Comparison of ENCODE assay signal across 1 cellular context in the genomic region with DNA sequence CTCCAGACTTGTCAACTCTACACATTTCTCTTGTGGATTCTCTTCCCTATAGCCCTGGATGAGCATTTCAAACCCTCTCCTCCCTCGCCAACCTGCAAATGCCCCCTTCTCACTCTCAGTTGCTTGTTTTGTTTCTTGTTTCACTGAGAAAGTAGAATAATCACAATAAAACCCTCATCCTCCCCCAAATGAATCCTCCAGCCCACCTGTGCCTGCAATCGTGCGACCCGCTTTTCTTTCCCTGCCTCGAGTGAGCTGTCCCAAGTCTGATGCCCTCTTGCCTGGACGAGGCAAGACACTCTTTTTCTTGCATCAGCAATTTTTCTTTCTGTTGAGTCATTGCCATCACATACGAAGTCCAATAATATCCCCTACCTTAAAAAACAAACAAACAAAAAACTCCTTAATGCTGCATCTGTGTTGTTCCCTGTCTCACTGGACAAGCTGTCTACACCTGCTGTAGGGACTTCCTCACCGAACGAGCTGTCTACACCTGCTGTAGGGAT.
A peak's percentile ranks its signal among the peaks of the same experiment; 100 is the strongest.
TF ChIP-seq lines count a peak whose summit lies in the region.

No MANE protein-coding gene starts in this region.

TF ChIP-seq in HEK293, 187 proteins besides CTCF, POLR2A, EP300 and RAD21 (continued from another document):
- TF ChIP-seq, protein P1, sequence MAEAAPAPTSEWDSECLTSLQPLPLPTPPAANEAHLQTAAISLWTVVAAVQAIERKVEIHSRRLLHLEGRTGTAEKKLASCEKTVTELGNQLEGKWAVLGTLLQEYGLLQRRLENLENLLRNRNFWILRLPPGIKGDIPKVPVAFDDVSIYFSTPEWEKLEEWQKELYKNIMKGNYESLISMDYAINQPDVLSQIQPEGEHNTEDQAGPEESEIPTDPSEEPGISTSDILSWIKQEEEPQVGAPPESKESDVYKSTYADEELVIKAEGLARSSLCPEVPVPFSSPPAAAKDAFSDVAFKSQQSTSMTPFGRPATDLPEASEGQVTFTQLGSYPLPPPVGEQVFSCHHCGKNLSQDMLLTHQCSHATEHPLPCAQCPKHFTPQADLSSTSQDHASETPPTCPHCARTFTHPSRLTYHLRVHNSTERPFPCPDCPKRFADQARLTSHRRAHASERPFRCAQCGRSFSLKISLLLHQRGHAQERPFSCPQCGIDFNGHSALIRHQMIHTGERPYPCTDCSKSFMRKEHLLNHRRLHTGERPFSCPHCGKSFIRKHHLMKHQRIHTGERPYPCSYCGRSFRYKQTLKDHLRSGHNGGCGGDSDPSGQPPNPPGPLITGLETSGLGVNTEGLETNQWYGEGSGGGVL (tag by site-specific recombination; IDR thresholded peaks at IDR 0.05), result peak; percentile 31; the same call in 1 of the 2 replicates
- TF ChIP-seq, protein P2, sequence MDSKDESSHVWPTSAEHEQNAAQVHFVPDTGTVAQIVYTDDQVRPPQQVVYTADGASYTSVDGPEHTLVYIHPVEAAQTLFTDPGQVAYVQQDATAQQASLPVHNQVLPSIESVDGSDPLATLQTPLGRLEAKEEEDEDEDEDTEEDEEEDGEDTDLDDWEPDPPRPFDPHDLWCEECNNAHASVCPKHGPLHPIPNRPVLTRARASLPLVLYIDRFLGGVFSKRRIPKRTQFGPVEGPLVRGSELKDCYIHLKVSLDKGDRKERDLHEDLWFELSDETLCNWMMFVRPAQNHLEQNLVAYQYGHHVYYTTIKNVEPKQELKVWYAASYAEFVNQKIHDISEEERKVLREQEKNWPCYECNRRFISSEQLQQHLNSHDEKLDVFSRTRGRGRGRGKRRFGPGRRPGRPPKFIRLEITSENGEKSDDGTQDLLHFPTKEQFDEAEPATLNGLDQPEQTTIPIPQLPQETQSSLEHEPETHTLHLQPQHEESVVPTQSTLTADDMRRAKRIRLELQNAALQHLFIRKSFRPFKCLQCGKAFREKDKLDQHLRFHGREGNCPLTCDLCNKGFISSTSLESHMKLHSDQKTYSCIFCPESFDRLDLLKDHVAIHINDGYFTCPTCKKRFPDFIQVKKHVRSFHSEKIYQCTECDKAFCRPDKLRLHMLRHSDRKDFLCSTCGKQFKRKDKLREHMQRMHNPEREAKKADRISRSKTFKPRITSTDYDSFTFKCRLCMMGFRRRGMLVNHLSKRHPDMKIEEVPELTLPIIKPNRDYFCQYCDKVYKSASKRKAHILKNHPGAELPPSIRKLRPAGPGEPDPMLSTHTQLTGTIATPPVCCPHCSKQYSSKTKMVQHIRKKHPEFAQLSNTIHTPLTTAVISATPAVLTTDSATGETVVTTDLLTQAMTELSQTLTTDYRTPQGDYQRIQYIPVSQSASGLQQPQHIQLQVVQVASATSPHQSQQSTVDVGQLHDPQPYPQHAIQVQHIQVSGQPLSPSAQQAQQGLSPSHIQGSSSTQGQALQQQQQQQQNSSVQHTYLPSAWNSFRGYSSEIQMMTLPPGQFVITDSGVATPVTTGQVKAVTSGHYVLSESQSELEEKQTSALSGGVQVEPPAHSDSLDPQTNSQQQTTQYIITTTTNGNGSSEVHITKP (tag by site-specific recombination; IDR thresholded peaks at IDR 0.05), result peak; percentile 80
- TF ChIP-seq, protein P3, sequence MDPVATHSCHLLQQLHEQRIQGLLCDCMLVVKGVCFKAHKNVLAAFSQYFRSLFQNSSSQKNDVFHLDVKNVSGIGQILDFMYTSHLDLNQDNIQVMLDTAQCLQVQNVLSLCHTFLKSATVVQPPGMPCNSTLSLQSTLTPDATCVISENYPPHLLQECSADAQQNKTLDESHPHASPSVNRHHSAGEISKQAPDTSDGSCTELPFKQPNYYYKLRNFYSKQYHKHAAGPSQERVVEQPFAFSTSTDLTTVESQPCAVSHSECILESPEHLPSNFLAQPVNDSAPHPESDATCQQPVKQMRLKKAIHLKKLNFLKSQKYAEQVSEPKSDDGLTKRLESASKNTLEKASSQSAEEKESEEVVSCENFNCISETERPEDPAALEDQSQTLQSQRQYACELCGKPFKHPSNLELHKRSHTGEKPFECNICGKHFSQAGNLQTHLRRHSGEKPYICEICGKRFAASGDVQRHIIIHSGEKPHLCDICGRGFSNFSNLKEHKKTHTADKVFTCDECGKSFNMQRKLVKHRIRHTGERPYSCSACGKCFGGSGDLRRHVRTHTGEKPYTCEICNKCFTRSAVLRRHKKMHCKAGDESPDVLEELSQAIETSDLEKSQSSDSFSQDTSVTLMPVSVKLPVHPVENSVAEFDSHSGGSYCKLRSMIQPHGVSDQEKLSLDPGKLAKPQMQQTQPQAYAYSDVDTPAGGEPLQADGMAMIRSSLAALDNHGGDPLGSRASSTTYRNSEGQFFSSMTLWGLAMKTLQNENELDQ (tag by site-specific recombination; IDR thresholded peaks at IDR 0.05; ENCODE audit: low read depth), result no peak
- TF ChIP-seq, protein P4, sequence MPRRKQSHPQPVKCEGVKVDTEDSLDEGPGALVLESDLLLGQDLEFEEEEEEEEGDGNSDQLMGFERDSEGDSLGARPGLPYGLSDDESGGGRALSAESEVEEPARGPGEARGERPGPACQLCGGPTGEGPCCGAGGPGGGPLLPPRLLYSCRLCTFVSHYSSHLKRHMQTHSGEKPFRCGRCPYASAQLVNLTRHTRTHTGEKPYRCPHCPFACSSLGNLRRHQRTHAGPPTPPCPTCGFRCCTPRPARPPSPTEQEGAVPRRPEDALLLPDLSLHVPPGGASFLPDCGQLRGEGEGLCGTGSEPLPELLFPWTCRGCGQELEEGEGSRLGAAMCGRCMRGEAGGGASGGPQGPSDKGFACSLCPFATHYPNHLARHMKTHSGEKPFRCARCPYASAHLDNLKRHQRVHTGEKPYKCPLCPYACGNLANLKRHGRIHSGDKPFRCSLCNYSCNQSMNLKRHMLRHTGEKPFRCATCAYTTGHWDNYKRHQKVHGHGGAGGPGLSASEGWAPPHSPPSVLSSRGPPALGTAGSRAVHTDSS (tag by site-specific recombination; IDR thresholded peaks at IDR 0.05), result no peak
- no peak for TF ChIP-seq SALL2 (tag by site-specific recombination; IDR thresholded peaks at IDR 0.05; ENCODE audit: borderline replicate concordance)
- no peak for TF ChIP-seq ZNF354C (tag by site-specific recombination; IDR thresholded peaks at IDR 0.05; ENCODE audit: borderline replicate concordance, low read depth)
- TF ChIP-seq KLF1 (tag by site-specific recombination; IDR thresholded peaks at IDR 0.05), result no peak
- TF ChIP-seq, protein P5, sequence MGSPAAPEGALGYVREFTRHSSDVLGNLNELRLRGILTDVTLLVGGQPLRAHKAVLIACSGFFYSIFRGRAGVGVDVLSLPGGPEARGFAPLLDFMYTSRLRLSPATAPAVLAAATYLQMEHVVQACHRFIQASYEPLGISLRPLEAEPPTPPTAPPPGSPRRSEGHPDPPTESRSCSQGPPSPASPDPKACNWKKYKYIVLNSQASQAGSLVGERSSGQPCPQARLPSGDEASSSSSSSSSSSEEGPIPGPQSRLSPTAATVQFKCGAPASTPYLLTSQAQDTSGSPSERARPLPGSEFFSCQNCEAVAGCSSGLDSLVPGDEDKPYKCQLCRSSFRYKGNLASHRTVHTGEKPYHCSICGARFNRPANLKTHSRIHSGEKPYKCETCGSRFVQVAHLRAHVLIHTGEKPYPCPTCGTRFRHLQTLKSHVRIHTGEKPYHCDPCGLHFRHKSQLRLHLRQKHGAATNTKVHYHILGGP (tag by site-specific recombination; IDR thresholded peaks at IDR 0.05), result no peak
